ENCODE assay signal across 19 cellular contexts in the genomic region with DNA sequence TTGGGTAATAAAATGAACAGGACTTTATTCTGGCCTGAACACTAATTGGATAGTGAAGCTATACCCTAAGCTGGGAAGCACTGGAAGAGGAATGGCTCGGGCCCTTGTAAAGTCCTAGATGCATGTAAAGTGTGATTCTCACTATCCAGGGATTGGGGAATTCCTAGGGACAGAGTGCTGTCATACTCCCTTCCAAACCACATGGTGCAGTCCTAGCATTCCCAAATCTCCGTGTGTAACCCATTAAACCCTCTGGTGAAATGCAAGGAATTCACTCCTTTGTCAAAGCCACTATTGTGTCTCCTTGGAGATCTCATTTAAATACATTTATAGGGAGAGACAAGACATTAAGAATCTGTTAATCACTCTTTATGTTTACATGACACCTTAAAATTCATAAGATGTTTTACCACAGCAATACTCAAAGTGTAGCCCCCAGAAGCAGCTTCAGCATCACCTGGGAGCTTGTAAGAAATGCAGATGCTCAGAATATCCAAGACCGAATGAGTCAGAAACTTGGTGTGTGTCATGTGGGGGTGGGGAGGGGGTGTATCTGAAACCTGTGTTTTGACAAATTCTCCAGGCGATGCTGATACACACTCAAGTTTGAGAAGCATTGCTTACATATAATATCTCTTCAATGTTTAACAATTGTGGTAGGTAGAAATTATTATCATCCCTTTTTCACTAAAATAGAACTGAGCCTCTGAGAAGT.
"Had no signal": no experiment of that assay in that cellular context is flagged by ENCODE, and none has a peak within 500 bp of the region (broad histone marks: within the 10 kb centered on the region; RNA-seq: fewer than 3 reads in every experiment).

No MANE protein-coding gene starts in this region.

- H3K4me1 Mint-ChIP-seq: activated CD8-positive, alpha-beta memory T cell treated with anti-CD3 and anti-CD28 coated beads, Interleukin-2, amount 10 ng/mL, durations not matched to agents 7 days and 5 days; activated naive CD4-positive, alpha-beta T cell treated with anti-CD3 and anti-CD28 coated beads, Interleukin-2, amount 10 ng/mL, durations not matched to agents 7 days and 5 days had no signal

- H3K36me3 Mint-ChIP-seq: activated CD8-positive, alpha-beta memory T cell treated with anti-CD3 and anti-CD28 coated beads, Interleukin-2, amount 10 ng/mL, durations not matched to agents 7 days and 5 days; activated naive CD4-positive, alpha-beta T cell treated with anti-CD3 and anti-CD28 coated beads, Interleukin-2, amount 10 ng/mL, durations not matched to agents 7 days and 5 days had no signal

- H3K4me3 Mint-ChIP-seq: activated CD8-positive, alpha-beta memory T cell treated with anti-CD3 and anti-CD28 coated beads, Interleukin-2, amount 10 ng/mL, durations not matched to agents 7 days and 5 days; activated naive CD4-positive, alpha-beta T cell treated with anti-CD3 and anti-CD28 coated beads, Interleukin-2, amount 10 ng/mL, durations not matched to agents 7 days and 5 days; effector memory CD8-positive, alpha-beta T cell; nephron; stimulated activated naive CD8-positive, alpha-beta T cell treated with anti-CD3 and anti-CD28 coated beads, Interleukin-15, Interleukin-2, amounts not matched to agents 100 ng/mL and 50 ng/mL, for 24 hours had no signal

- H3K36me3 ChIP-seq: ascending aorta, gastrocnemius medialis, heart right ventricle, left ventricle myocardium inferior, prostate gland, right lobe of liver, upper lobe of right lung had no signal

- H3K9me3 ChIP-seq: ascending aorta, gastrocnemius medialis, heart right ventricle, left ventricle myocardium inferior, prostate gland, right lobe of liver, upper lobe of right lung had no signal

- H3K27ac Mint-ChIP-seq: activated CD8-positive, alpha-beta memory T cell treated with anti-CD3 and anti-CD28 coated beads, Interleukin-2, amount 10 ng/mL, durations not matched to agents 7 days and 5 days; activated naive CD4-positive, alpha-beta T cell treated with anti-CD3 and anti-CD28 coated beads, Interleukin-2, amount 10 ng/mL, durations not matched to agents 7 days and 5 days; effector memory CD8-positive, alpha-beta T cell; nephron; stimulated activated naive CD8-positive, alpha-beta T cell treated with anti-CD3 and anti-CD28 coated beads, Interleukin-15, Interleukin-2, amounts not matched to agents 100 ng/mL and 50 ng/mL, for 24 hours had no signal

- H3K27me3 Mint-ChIP-seq: activated naive CD4-positive, alpha-beta T cell treated with anti-CD3 and anti-CD28 coated beads, Interleukin-2, amount 10 ng/mL, durations not matched to agents 7 days and 5 days had no signal

- H3K27me3 ChIP-seq: ascending aorta, gastrocnemius medialis, heart right ventricle, right lobe of liver, upper lobe of right lung had no signal

- H3K27ac ChIP-seq: ascending aorta, epithelial cell of prostate, gastrocnemius medialis, heart right ventricle, left ventricle myocardium inferior, prostate gland, right lobe of liver, upper lobe of right lung had no signal

- H3K4me1 ChIP-seq: ascending aorta, heart right ventricle, left ventricle myocardium inferior, prostate gland, right lobe of liver, upper lobe of right lung had no signal

- ATAC-seq: activated CD8-positive, alpha-beta memory T cell treated with anti-CD3 and anti-CD28 coated beads, Interleukin-2, amount 10 ng/mL, durations not matched to agents 7 days and 5 days; effector memory CD8-positive, alpha-beta T cell; gastrocnemius medialis; heart right ventricle; right lobe of liver; upper lobe of right lung had no signal

- H3K4me3 ChIP-seq: ascending aorta, gastrocnemius medialis, heart right ventricle, left ventricle myocardium inferior, prostate gland, right lobe of liver, upper lobe of right lung had no signal

- H3K9me3 Mint-ChIP-seq: activated naive CD4-positive, alpha-beta T cell treated with anti-CD3 and anti-CD28 coated beads, Interleukin-2, amount 10 ng/mL, durations not matched to agents 7 days and 5 days; effector memory CD8-positive, alpha-beta T cell; nephron; stimulated activated naive CD8-positive, alpha-beta T cell treated with anti-CD3 and anti-CD28 coated beads, Interleukin-15, Interleukin-2, amounts not matched to agents 100 ng/mL and 50 ng/mL, for 24 hours had no signal

- DNase-seq: activated CD4-positive, alpha-beta T cell treated with anti-CD3 and anti-CD28 coated beads, Interleukin-2, amount 50 U/mL, for 1 hour; activated CD4-positive, CD25-positive, alpha-beta regulatory T cell; activated CD8-positive, alpha-beta memory T cell treated with anti-CD3 and anti-CD28 coated beads, Interleukin-2, amount 10 ng/mL, durations not matched to agents 7 days and 5 days; activated naive CD4-positive, alpha-beta T cell treated with anti-CD3 and anti-CD28 coated beads, Interleukin-2, amount 10 ng/mL, durations not matched to agents 7 days and 5 days; activated T-cell treated with anti-CD3 and anti-CD28 coated beads, Interleukin-2, amount 50 U/mL, for 1 hour; dermis blood vessel endothelial cell; effector memory CD8-positive, alpha-beta T cell; gastrocnemius medialis; heart right ventricle; left ventricle myocardium inferior; mesenchymal stem cell; right lobe of liver; SW 1271; upper lobe of right lung had no signal
